Comparison of ENCODE assay signal across 27 cellular contexts in the genomic region with DNA sequence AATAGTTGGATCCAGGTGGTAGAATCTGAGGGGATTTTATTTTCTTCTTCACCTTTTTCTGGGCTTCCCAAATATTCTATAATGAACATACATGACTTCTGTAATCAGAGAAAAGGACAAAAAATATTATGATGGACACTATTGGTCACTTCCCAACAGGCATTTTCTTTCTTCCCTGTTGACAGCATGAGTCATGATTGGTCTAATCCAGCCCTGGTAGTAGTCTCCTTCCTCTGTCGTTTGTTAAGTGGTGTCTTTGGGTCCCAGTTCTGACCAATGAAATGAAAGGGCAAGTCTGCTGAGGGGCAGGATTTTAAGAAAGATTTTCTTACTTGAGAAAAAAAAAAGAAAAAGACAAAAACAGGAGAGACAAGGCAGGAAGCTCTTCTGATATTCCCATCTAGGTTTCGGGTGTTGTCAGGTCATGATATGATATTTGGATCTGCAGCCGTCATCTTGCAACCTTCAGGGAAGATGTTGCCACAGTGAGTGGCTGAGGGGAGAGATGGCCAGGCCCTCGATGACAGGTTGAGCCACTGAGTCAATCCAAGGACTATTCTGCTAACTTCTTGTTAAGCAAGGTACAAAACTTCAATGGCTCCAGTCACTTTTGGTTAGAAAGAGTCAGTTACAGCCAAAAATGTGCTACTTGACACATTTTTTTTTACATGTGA. TPM values are rescaled to one million over a fixed set of nuclear protein-coding genes. Genes with fewer than 3 reads are reported as not detected.
A peak's percentile ranks its signal among the peaks of the same experiment; 100 is the strongest.
DNase-seq lines count a peak whose midpoint lies in the region; ATAC-seq and TF ChIP-seq lines count a peak whose summit lies in the region.
"Had no signal": no experiment of that assay in that cellular context is flagged by ENCODE, and none has a peak within 500 bp of the region (broad histone marks: within the 10 kb centered on the region; RNA-seq: fewer than 3 reads in every experiment).

No MANE protein-coding gene starts in this region.

- DNase-seq in CD1c-positive myeloid dendritic cell (ENCODE audit: extremely low spot score) (peak; percentile 51), LHCN-M2 (ENCODE audit: low read depth) (peak; percentile 27), left lung (no peak), spleen (no peak), hepatic stellate cell (ENCODE audit: low spot score) (no peak), kidney tubule cell (ENCODE audit: low spot score) (no peak)
- DNase-seq: activated CD8-positive, alpha-beta T cell treated with anti-CD3 and anti-CD28 coated beads for 36 hours; activated naive CD4-positive, alpha-beta T cell treated with anti-CD3 and anti-CD28 coated beads, Interleukin-2, amount 50 U/mL, for 16 hours; colonic mucosa; EL; endodermal cell; naive thymus-derived CD8-positive, alpha-beta T cell; NCI-H1105 treated with DMSO at 0.1 percent for 48 hours; NCI-H2029; NCI-H2227 treated with DMSO at 0.1 percent for 48 hours; NCI-H748 treated with DMSO at 0.1 percent for 48 hours; SK-N-SH; small intestine; stimulated activated CD4-positive, alpha-beta T cell treated with anti-CD3 and anti-CD28 coated beads, Interleukin-1b, Interleukin-23, amount 100 ng/mL, for 48 hours; stimulated activated CD8-positive, alpha-beta memory T cell treated with anti-CD3 and anti-CD28 coated beads, Interleukin-4, amount 100 ng/mL, for 48 hours; stomach; T-helper 2 cell had no signal

- intact Hi-C loops in left lung (cut with DNase I) (no loop called here), spleen (cut with DNase I; ENCODE audit: low total_unique reads) (no loop called here)

- ATAC-seq in left lung: peak; percentile 29
- ATAC-seq in GM18907 (IDR thresholded peaks at IDR 0.05; ENCODE audit: unreplicated experiment): no peak
- ATAC-seq: activated CD8-positive, alpha-beta T cell treated with anti-CD3 and anti-CD28 coated beads for 36 hours; activated T-helper 17 cell treated with anti-CD3 and anti-CD28 coated beads, Interleukin-2, amount 50 U/mL, for 72 hours; naive thymus-derived CD8-positive, alpha-beta T cell had no signal

- H3K4me3 ChIP-seq in left lung: no peak overlapping the region
- no peak overlapping the region for H3K4me3 ChIP-seq in spleen
- H3K4me3 ChIP-seq: colonic mucosa, esophagus muscularis mucosa, stomach, tibial nerve had no signal

- H3K9me3 ChIP-seq in left lung (no peaks in the 10 kb centered on the region), spleen (no peaks in the 10 kb centered on the region)
- H3K9me3 ChIP-seq: colonic mucosa, esophagus muscularis mucosa, SK-N-SH, stomach, tibial nerve had no signal

- no peak for TF ChIP-seq CTCF in left lung (IDR thresholded peaks at IDR 0.05)
- no peak for TF ChIP-seq CTCF in spleen (IDR thresholded peaks at IDR 0.05 in 8 of 11, conservative IDR thresholded peaks at IDR 0.05 in 3 of 11)

- H3K27me3 ChIP-seq in left lung (peaks cover 0 to 16% of the 10 kb centered on the region in 2 donors), spleen (replicated peaks in 1 of 7) (peaks cover 0 to 25% (median 0%) of the 10 kb centered on the region in 7 donors)
- H3K27me3 ChIP-seq: colonic mucosa, tibial nerve had no signal

- no peak for TF ChIP-seq POLR2A in spleen (IDR thresholded peaks at IDR 0.05)

- H3K36me3 ChIP-seq in left lung: no peaks in the 10 kb centered on the region
- no peaks in the 10 kb centered on the region for H3K36me3 ChIP-seq in spleen
- H3K36me3 ChIP-seq: colonic mucosa, esophagus muscularis mucosa, stomach, tibial nerve had no signal

- H3K27ac ChIP-seq in left lung (peak overlapping the region in 1 of 2 donors; percentile 86), spleen (peak overlapping the region in 6 of 8 donors; percentile 43 to 79 (median 66))
- H3K27ac ChIP-seq: C4-2B, colonic mucosa, tibial nerve had no signal

- 42 to 69% (median 49%) methylated on average over 4 of the region's 4 CpGs for WGBS in spleen, 5 donors

- peaks cover 4 to 39% of the 10 kb centered on the region in 2 donors for H3K4me1 ChIP-seq in left lung
- H3K4me1 ChIP-seq in spleen: peaks cover 3 to 35% (median 15%) of the 10 kb centered on the region in 6 donors
- H3K4me1 ChIP-seq: colonic mucosa had no signal

RNA-seq across cellular contexts. Expression of gene PLEKHB1, which starts 23.3 kb away (rescaled TPM):
- total RNA-seq in LHCN-M2 (2014; rRNA removed) (0.46 TPM in 1 of 2 replicates, not detected in the other), left lung (10 to 100 TPM; 16.7 to 32.2 TPM), spleen (10 to 100 TPM in 3 of 7 donors, 1 to 10 TPM in 4; 2.0 to 12.3 (median 8.1) TPM)
- polyA plus RNA-seq in LHCN-M2 (2012): 0.57 TPM
- polyA plus RNA-seq in spleen: 1 to 10 TPM; 3.6 to 8.3 (median 3.7) TPM

RNA-seq across cellular contexts. Expression of gene FAM168A, which starts 25.1 kb away (rescaled TPM):
- total RNA-seq in LHCN-M2 (2014; rRNA removed) (23.7 and 24.6 TPM in 2 replicates), left lung (10 to 100 TPM; 28.2 to 35.6 TPM), spleen (10 to 100 TPM; 20.8 to 33.2 (median 25.0) TPM)
- polyA plus RNA-seq in LHCN-M2 (2012): 16.9 TPM
- polyA plus RNA-seq in spleen: 1 to 10 TPM; 2.7 to 5.1 (median 2.8) TPM

Comparison
In these comparisons a context has a peak if more than half of its experiments do, and no peak if none do; other contexts are left out.
1. DNase-seq: peak in CD1c-positive myeloid dendritic cell (single experiment) and LHCN-M2 (single experiment); none in left lung (0 of 2), spleen (single experiment), hepatic stellate cell (single experiment) and kidney tubule cell (single experiment).